In the genomic region with DNA sequence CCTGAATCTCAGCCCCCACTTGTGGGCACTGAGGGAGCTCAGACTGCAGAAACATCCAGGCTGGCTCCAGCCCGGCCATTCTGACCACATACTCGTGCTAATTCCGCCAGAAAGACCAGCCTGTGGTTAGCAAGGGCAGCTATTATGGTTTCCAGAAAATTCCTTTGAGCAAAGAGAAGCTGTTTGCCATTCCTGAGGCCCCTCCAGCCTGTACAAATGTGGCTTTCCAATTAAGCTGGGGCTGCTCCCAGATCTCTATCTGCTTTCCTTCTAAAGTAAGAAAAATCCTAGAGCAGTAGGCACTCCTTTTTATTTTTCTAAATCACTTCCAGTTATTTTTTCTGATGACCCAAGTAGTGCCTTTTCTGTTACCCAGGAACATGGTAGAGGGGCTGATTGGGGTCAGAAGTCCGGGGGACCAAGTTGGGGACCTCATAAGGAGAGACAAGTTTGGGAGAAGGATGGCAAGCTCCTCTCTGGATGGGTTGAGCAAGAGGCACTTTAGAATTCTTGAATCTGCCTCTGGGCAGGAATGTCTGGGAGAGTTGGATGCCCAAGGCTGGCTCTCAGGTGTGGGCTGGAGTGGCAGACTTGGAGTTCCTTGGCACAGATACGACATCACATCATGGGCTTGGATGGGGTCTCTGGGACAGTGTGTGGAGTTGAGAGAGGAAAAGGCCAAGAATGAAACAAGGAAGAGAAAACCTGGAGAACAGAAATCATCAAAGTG, we compare ENCODE assay signal across 9 cellular contexts.
DNase-seq lines count a peak whose midpoint lies in the region; ATAC-seq, FAIRE-seq and TF ChIP-seq lines count a peak whose summit lies in the region.
"Had no signal": no experiment of that assay in that cellular context is flagged by ENCODE, and none has a peak within 500 bp of the region (broad histone marks: within the 10 kb centered on the region; RNA-seq: fewer than 3 reads in every experiment).

No MANE protein-coding gene starts in this region.

- no peak overlapping the region for H3K27ac ChIP-seq in uterus
- no peak overlapping the region for H3K27ac ChIP-seq in kidney (ENCODE audit: low read depth in 2 of 2, low read length in 2 of 2)

- TF ChIP-seq CTCF in fibroblast of pulmonary artery (IDR thresholded peaks at IDR 0.05; ENCODE audit: low read length, missing control alignments) (no peak), uterus (IDR thresholded peaks at IDR 0.05) (no peak), kidney (IDR thresholded peaks at IDR 0.05; ENCODE audit: borderline replicate concordance, extremely low read depth, insufficient read depth) (no peak)

- H3K9ac ChIP-seq in skeletal muscle satellite cell (ENCODE audit: low read depth, low read length) (peak overlapping the region; percentile 58), kidney (ENCODE audit: low read length in 2 of 2) (no peak overlapping the region)

- no peak for TF ChIP-seq POLR2A in uterus (IDR thresholded peaks at IDR 0.05)

- ATAC-seq in SK-N-SH treated with all-trans-retinoic acid at 6 μM for 48 hours = peak; percentile 90

- DNase-seq in EL = peak; percentile 82
- DNase-seq in fibroblast of pulmonary artery (ENCODE audit: low read depth) = peak; percentile 32
- no peak for DNase-seq in uterus
- no peak for DNase-seq in anterior cingulate cortex (lab: John Stamatoyannopoulos, UW)
- no peak for DNase-seq in kidney
- DNase-seq: NCI-H774 had no signal

- peaks cover 10% of the 10 kb centered on the region for H3K4me1 ChIP-seq in skeletal muscle satellite cell (ENCODE audit: control insufficient read depth, insufficient read depth, low read length)
- H3K4me1 ChIP-seq in uterus = no peaks in the 10 kb centered on the region
- H3K4me1 ChIP-seq in kidney (ENCODE audit: control insufficient read depth in 1 of 2, insufficient read depth in 1 of 2, low read depth in 1 of 2, low read length in 2 of 2) = no peaks in the 10 kb centered on the region

- peak overlapping the region; percentile 39 for H3K4me2 ChIP-seq in skeletal muscle satellite cell (ENCODE audit: low read length)

- FAIRE-seq in kidney (lab: Jason Lieb, UNC) = no peak
- FAIRE-seq: H54 had no signal

- no peak overlapping the region for H3K4me3 ChIP-seq in fibroblast of pulmonary artery (replicated peaks; ENCODE audit: low read depth, low read length)
- H3K4me3 ChIP-seq in skeletal muscle satellite cell (ENCODE audit: low read length) = no peak overlapping the region
- H3K4me3 ChIP-seq in uterus = no peak overlapping the region
- no peak overlapping the region for H3K4me3 ChIP-seq in kidney (ENCODE audit: low read length in 2 of 2)

- intact Hi-C loops in uterus (cut with DNase I; ENCODE audit: low total_unique reads) (no loop called here), kidney (cut with DNase I) (no loop called here)

- H3K9me3 ChIP-seq in skeletal muscle satellite cell (replicated peaks; ENCODE audit: low read length) (peaks cover 10% of the 10 kb centered on the region), uterus (no peaks in the 10 kb centered on the region), kidney (ENCODE audit: control insufficient read depth in 1 of 2, low read length in 2 of 2) (no peaks in the 10 kb centered on the region)

- H3K27me3 ChIP-seq in skeletal muscle satellite cell (ENCODE audit: control insufficient read depth, insufficient read depth, low read length) (peaks cover 35% of the 10 kb centered on the region), uterus (no peaks in the 10 kb centered on the region)

- H3K36me3 ChIP-seq in skeletal muscle satellite cell (ENCODE audit: insufficient read depth, low read length) (no peaks in the 10 kb centered on the region), uterus (no peaks in the 10 kb centered on the region), kidney (ENCODE audit: control insufficient read depth in 1 of 2, insufficient read depth in 2 of 2, low read length in 2 of 2) (no peaks in the 10 kb centered on the region)

TF ChIP-seq in SK-N-SH treated with all-trans-retinoic acid at 6 μM for 48 hours, 23 proteins besides CTCF, POLR2A, EP300 and RAD21:
- no peak for TF ChIP-seq RARB (CRISPR knock-in tag; IDR thresholded peaks at IDR 0.05)
- TF ChIP-seq, protein P1, sequence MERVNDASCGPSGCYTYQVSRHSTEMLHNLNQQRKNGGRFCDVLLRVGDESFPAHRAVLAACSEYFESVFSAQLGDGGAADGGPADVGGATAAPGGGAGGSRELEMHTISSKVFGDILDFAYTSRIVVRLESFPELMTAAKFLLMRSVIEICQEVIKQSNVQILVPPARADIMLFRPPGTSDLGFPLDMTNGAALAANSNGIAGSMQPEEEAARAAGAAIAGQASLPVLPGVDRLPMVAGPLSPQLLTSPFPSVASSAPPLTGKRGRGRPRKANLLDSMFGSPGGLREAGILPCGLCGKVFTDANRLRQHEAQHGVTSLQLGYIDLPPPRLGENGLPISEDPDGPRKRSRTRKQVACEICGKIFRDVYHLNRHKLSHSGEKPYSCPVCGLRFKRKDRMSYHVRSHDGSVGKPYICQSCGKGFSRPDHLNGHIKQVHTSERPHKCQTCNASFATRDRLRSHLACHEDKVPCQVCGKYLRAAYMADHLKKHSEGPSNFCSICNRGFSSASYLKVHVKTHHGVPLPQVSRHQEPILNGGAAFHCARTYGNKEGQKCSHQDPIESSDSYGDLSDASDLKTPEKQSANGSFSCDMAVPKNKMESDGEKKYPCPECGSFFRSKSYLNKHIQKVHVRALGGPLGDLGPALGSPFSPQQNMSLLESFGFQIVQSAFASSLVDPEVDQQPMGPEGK (CRISPR knock-in tag; IDR thresholded peaks at IDR 0.05; ENCODE audit: borderline replicate concordance) = peak; percentile 85; the same call in 1 of the 2 replicates
- peak; percentile 71 for TF ChIP-seq ISL1 (CRISPR knock-in tag; IDR thresholded peaks at IDR 0.05)
- TF ChIP-seq BACH2 (CRISPR knock-in tag; IDR thresholded peaks at IDR 0.05; ENCODE audit: borderline replicate concordance) = no peak

Comparison
In these comparisons a context has a peak if more than half of its experiments do, and no peak if none do; other contexts are left out.
1. DNase-seq: peak in EL (single experiment) and fibroblast of pulmonary artery (single experiment); none in uterus (0 of 2), anterior cingulate cortex (0 of 58) and kidney (single experiment).